Comparison of ENCODE assay signal across 26 cellular contexts in genomic region chr15:40949756-40950207, GRCh38. TPM values are rescaled to one million over a fixed set of nuclear protein-coding genes. Genes with fewer than 3 reads are reported as not detected.
DNase-seq lines count a peak whose midpoint lies in the region; ATAC-seq and TF ChIP-seq lines count a peak whose summit lies in the region.
"Had no signal": no experiment of that assay in that cellular context is flagged by ENCODE, and none has a peak within 500 bp of the region (broad histone marks: within the 10 kb centered on the region; RNA-seq: fewer than 3 reads in every experiment).

No MANE protein-coding gene starts in this region.

- H3K4me1 ChIP-seq in colonic mucosa (peaks cover 6% of the 10 kb centered on the region), lower lobe of right lung (peaks cover 26% of the 10 kb centered on the region), spleen (peaks cover 8 to 25% (median 17%) of the 10 kb centered on the region in 6 donors)
- H3K4me1 ChIP-seq: Caco-2 had no signal

- no peak overlapping the region for H3K4me3 ChIP-seq in H7 (ENCODE audit: insufficient read depth, low read depth, low read length)
- no peak overlapping the region for H3K4me3 ChIP-seq in colonic mucosa
- no peak overlapping the region for H3K4me3 ChIP-seq in lower lobe of right lung
- H3K4me3 ChIP-seq in spleen: no peak overlapping the region
- H3K4me3 ChIP-seq: cardiac muscle cell, uterus had no signal

- peaks cover 3% of the 10 kb centered on the region; the same call in 1 of the 2 replicates for H3K27me3 ChIP-seq in H7 (ENCODE audit: control insufficient read depth, insufficient read depth, low read length)
- no peaks in the 10 kb centered on the region for H3K27me3 ChIP-seq in colonic mucosa
- no peaks in the 10 kb centered on the region for H3K27me3 ChIP-seq in lower lobe of right lung (ENCODE audit: low read depth)
- peaks cover 0 to 5% (median 0%) of the 10 kb centered on the region in 7 donors for H3K27me3 ChIP-seq in spleen (replicated peaks in 1 of 7)
- H3K27me3 ChIP-seq: uterus had no signal

- H3K27ac ChIP-seq in colonic mucosa (peak overlapping the region; percentile 67), lower lobe of right lung (peak overlapping the region; percentile 68), spleen (no peak overlapping the region)
- H3K27ac ChIP-seq: cardiac muscle cell, uterus, WERI-Rb-1 had no signal

- ATAC-seq in lower lobe of right lung: peak; percentile 49 to 55
- ATAC-seq in HG02885 (IDR thresholded peaks at IDR 0.05; ENCODE audit: poor library complexity, unreplicated experiment): no peak
- no peak for ATAC-seq in HG03378 (IDR thresholded peaks at IDR 0.05; ENCODE audit: unreplicated experiment)
- ATAC-seq: activated CD8-positive, alpha-beta memory T cell treated with anti-CD3 and anti-CD28 coated beads, Interleukin-2, amount 10 ng/mL, durations not matched to agents 7 days and 5 days had no signal

- intact Hi-C loops in colonic mucosa (cut with DNase I) (no loop called here), lower lobe of right lung (cut with DNase I) (no loop called here), spleen (cut with DNase I; ENCODE audit: low total_unique reads) (no loop called here)

- 68 to 79% (median 70%) methylated on average over 7 of the region's 7 CpGs for WGBS in spleen, 5 donors

- peak overlapping the region in 1 of 2 donors; percentile 3 for H3K9ac ChIP-seq in colonic mucosa (ENCODE audit: low read depth in 2 of 2, low read length in 2 of 2)

- DNase-seq in H7: peak; percentile 5
- DNase-seq in colonic mucosa: peak; percentile 60
- DNase-seq in lower lobe of right lung: no peak
- peak; percentile 6 for DNase-seq in spleen
- DNase-seq in middle frontal gyrus (ENCODE audit: extremely low spot score, low spot score): no peak
- DNase-seq in activated T-cell treated with anti-CD3 and anti-CD28 coated beads for 4 hours: no peak
- DNase-seq: ACHN; activated CD4-positive, alpha-beta T cell treated with anti-CD3 and anti-CD28 coated beads, Interleukin-2, amount 10 ng/mL, durations not matched to agents 24 days and 14 days; activated CD8-positive, alpha-beta memory T cell treated with anti-CD3 and anti-CD28 coated beads, Interleukin-2, amount 10 ng/mL, durations not matched to agents 7 days and 5 days; activated naive CD4-positive, alpha-beta T cell treated with anti-CD3 and anti-CD28 coated beads, Interleukin-2, amount 50 U/mL, for 16 hours; C1 segment of cervical spinal cord; Caco-2; DMS79 treated with DMSO at 0.1 percent for 48 hours; GOT3; kidney glomerular epithelial cell; NCI-H1105; NCI-H2029 treated with DMSO at 0.1 percent for 48 hours; NCI-H2227 treated with DMSO at 0.1 percent for 48 hours; NCI-H774; stimulated activated CD4-positive, alpha-beta T cell treated with anti-CD3 and anti-CD28 coated beads, Interleukin-2, amount 100 ng/mL, for 24 hours; substantia nigra; uterus; WERI-Rb-1 had no signal

- H3K9me3 ChIP-seq in colonic mucosa: no peaks in the 10 kb centered on the region
- H3K9me3 ChIP-seq in lower lobe of right lung: no peaks in the 10 kb centered on the region
- no peaks in the 10 kb centered on the region for H3K9me3 ChIP-seq in spleen
- H3K9me3 ChIP-seq: Caco-2, uterus had no signal

- no peak for TF ChIP-seq CTCF in colonic mucosa (IDR thresholded peaks at IDR 0.05)
- no peak for TF ChIP-seq CTCF in lower lobe of right lung (IDR thresholded peaks at IDR 0.05)
- TF ChIP-seq CTCF in spleen (IDR thresholded peaks at IDR 0.05 in 8 of 11, conservative IDR thresholded peaks at IDR 0.05 in 3 of 11): no peak

- no peak for TF ChIP-seq POLR2A in spleen (IDR thresholded peaks at IDR 0.05)

- H3K36me3 ChIP-seq in H7 (replicated peaks; ENCODE audit: control insufficient read depth, insufficient read depth, low read length): peaks cover under 1% of the 10 kb centered on the region; the same call in 1 of the 2 replicates
- H3K36me3 ChIP-seq in colonic mucosa: no peaks in the 10 kb centered on the region
- H3K36me3 ChIP-seq in lower lobe of right lung: no peaks in the 10 kb centered on the region
- no peaks in the 10 kb centered on the region for H3K36me3 ChIP-seq in spleen
- H3K36me3 ChIP-seq: cardiac muscle cell, uterus, WERI-Rb-1 had no signal

RNA-seq across cellular contexts. Expression of gene CHAC1, which starts 3.5 kb away (rescaled TPM):
- 30.1 and 39.7 TPM in 2 replicates for total RNA-seq in H7 (2014; rRNA removed; shearing (Covaris generic))
- total RNA-seq in colonic mucosa: 10 to 100 TPM in 1 of 2 donors, 1 to 10 TPM in 1; 4.0 to 20.9 TPM
- total RNA-seq in lower lobe of right lung: 1.8 TPM
- 1 to 10 TPM in 6 of 7 donors, under 1 TPM in 1; 0.92 to 5.5 (median 1.7) TPM for total RNA-seq in spleen
- 1 to 10 TPM in 2 of 3 donors, under 1 TPM in 1; 0.39 to 1.5 (median 1.1) TPM for polyA plus RNA-seq in spleen

RNA-seq across cellular contexts. Expression of gene DLL4, which starts 20.6 kb away (rescaled TPM):
- total RNA-seq in H7 (2014; rRNA removed; shearing (Covaris generic)): 0.26 TPM in 1 of 2 replicates, not detected in the other
- total RNA-seq in colonic mucosa (10 to 100 TPM; 18.5 to 21.6 TPM), lower lobe of right lung (21.3 TPM), spleen (10 to 100 TPM in 5 of 7 donors, 1 to 10 TPM in 2; 7.6 to 26.3 (median 11.0) TPM)
- polyA plus RNA-seq in spleen: 1 to 10 TPM; 1.2 to 5.0 (median 2.3) TPM
- total RNA-seq: activated CD4-positive, alpha-beta T cell treated with anti-CD3 and anti-CD28 coated beads, Interleukin-2, amount 10 ng/mL, durations not matched to agents 24 days and 14 days had no signal
- polyA plus RNA-seq: cardiac muscle cell had no signal

RNA-seq across cellular contexts. Expression of gene VPS18, which starts 55.5 kb away (rescaled TPM):
- 33.3 and 39.5 TPM in 2 replicates for total RNA-seq in H7 (2014; rRNA removed; shearing (Covaris generic))
- 10 to 100 TPM; 18.3 to 19.2 TPM for total RNA-seq in colonic mucosa
- total RNA-seq in lower lobe of right lung: 24.0 TPM
- total RNA-seq in spleen: 10 to 100 TPM; 18.6 to 29.1 (median 25.3) TPM
- 10 to 100 TPM in 1 of 3 donors, 1 to 10 TPM in 2; 7.2 to 15.8 (median 7.4) TPM for polyA plus RNA-seq in spleen

Comparison
In these comparisons a context has a peak if more than half of its experiments do, and no peak if none do; other contexts are left out.
1. DNase-seq: peak in H7 (single experiment), colonic mucosa (single experiment) and spleen (single experiment); none in lower lobe of right lung (single experiment), middle frontal gyrus (single experiment) and activated T-cell treated with anti-CD3 and anti-CD28 coated beads for 4 hours (single experiment).
2. H3K27ac ChIP-seq: peak in colonic mucosa (single experiment) and lower lobe of right lung (single experiment); none in spleen (0 of 8).
3. ATAC-seq: peak in lower lobe of right lung (2 of 2); none in HG02885 (single experiment) and HG03378 (single experiment).